ENCODE assay signal across 20 cellular contexts in genomic region chr11:61666684-61667297, GRCh38. TPM values are rescaled to one million over a fixed set of nuclear protein-coding genes. Genes with fewer than 3 reads are reported as not detected.
"Had no signal": no experiment of that assay in that cellular context is flagged by ENCODE, and none has a peak within 500 bp of the region (broad histone marks: within the 10 kb centered on the region; RNA-seq: fewer than 3 reads in every experiment).

No MANE protein-coding gene starts in this region.

- H3K9me3 Mint-ChIP-seq: activated B cell treated with CpG ODN at 0.5 μM for 24 hours; activated naive CD4-positive, alpha-beta T cell treated with anti-CD3 and anti-CD28 coated beads, Interleukin-2, amount 50 U/mL, for 24 hours; stimulated activated effector memory CD8-positive, alpha-beta T cell treated with anti-CD3 and anti-CD28 coated beads, Interleukin-12 subunit alpha, Interleukin-12 subunit beta, amount 100 ng/mL, for 72 hours had no signal

- H3K36me3 Mint-ChIP-seq: activated naive CD4-positive, alpha-beta T cell treated with anti-CD3 and anti-CD28 coated beads, Interleukin-2, amount 50 U/mL, for 24 hours; stimulated activated effector memory CD8-positive, alpha-beta T cell treated with anti-CD3 and anti-CD28 coated beads, Interleukin-12 subunit alpha, Interleukin-12 subunit beta, amount 100 ng/mL, for 72 hours had no signal

- H3K4me1 ChIP-seq: adrenal gland, left lung, sigmoid colon had no signal

- H3K9me3 ChIP-seq: adrenal gland, left lung, sigmoid colon had no signal

- H3K36me3 ChIP-seq: adrenal gland, left lung, sigmoid colon had no signal

- H3K4me3 Mint-ChIP-seq: activated B cell treated with CpG ODN at 0.5 μM for 24 hours; activated CD8-positive, alpha-beta T cell treated with anti-CD3 and anti-CD28 coated beads, Interleukin-2, amount 10 ng/mL, durations not matched to agents 7 days and 5 days; activated naive CD4-positive, alpha-beta T cell treated with anti-CD3 and anti-CD28 coated beads, Interleukin-2, amount 50 U/mL, for 24 hours; memory B cell; stimulated activated effector memory CD8-positive, alpha-beta T cell treated with anti-CD3 and anti-CD28 coated beads, Interleukin-12 subunit alpha, Interleukin-12 subunit beta, amount 100 ng/mL, for 72 hours had no signal

- ATAC-seq: activated CD8-positive, alpha-beta T cell treated with anti-CD3 and anti-CD28 coated beads, Interleukin-2, amount 10 ng/mL, durations not matched to agents 7 days and 5 days; left lung; stimulated activated effector memory CD8-positive, alpha-beta T cell treated with anti-CD3 and anti-CD28 coated beads, Interleukin-12 subunit alpha, Interleukin-12 subunit beta, amount 100 ng/mL, for 72 hours had no signal

- H3K27ac Mint-ChIP-seq: activated B cell treated with CpG ODN at 0.5 μM for 24 hours; activated CD8-positive, alpha-beta T cell treated with anti-CD3 and anti-CD28 coated beads, Interleukin-2, amount 10 ng/mL, durations not matched to agents 7 days and 5 days; activated naive CD4-positive, alpha-beta T cell treated with anti-CD3 and anti-CD28 coated beads, Interleukin-2, amount 50 U/mL, for 24 hours; memory B cell; stimulated activated effector memory CD8-positive, alpha-beta T cell treated with anti-CD3 and anti-CD28 coated beads, Interleukin-12 subunit alpha, Interleukin-12 subunit beta, amount 100 ng/mL, for 72 hours had no signal

- H3K4me1 Mint-ChIP-seq: activated B cell treated with CpG ODN at 0.5 μM for 24 hours; activated naive CD4-positive, alpha-beta T cell treated with anti-CD3 and anti-CD28 coated beads, Interleukin-2, amount 50 U/mL, for 24 hours; memory B cell; stimulated activated effector memory CD8-positive, alpha-beta T cell treated with anti-CD3 and anti-CD28 coated beads, Interleukin-12 subunit alpha, Interleukin-12 subunit beta, amount 100 ng/mL, for 72 hours had no signal

- FAIRE-seq: colon, endometrium, TTC549 had no signal

- H3K27me3 ChIP-seq: adrenal gland, left lung, sigmoid colon had no signal

- DNase-seq: activated B cell treated with CpG ODN at 0.5 μM for 24 hours; activated CD4-positive, alpha-beta T cell treated with anti-CD3 and anti-CD28 coated beads for 48 hours; activated CD8-positive, alpha-beta memory T cell treated with anti-CD3 and anti-CD28 coated beads, Interleukin-2, amount 50 U/mL, for 4 hours; activated CD8-positive, alpha-beta T cell treated with anti-CD3 and anti-CD28 coated beads, Interleukin-2, amount 10 ng/mL, durations not matched to agents 7 days and 5 days; activated effector memory CD4-positive, alpha-beta T cell treated with anti-CD3 and anti-CD28 coated beads, Interleukin-2, amount 50 U/mL, for 16 hours; activated T-cell treated with anti-CD3 and anti-CD28 coated beads, Interleukin-2, amount 50 U/mL, for 48 hours; caudate nucleus; islet precursor cell; left lung; sigmoid colon; stimulated activated CD4-positive, alpha-beta T cell treated with anti-CD3 and anti-CD28 coated beads, Interleukin-12 subunit alpha, Interleukin-12 subunit beta, amount 100 ng/mL, for 4 hours; stimulated activated CD4-positive, alpha-beta T cell treated with anti-CD3 and anti-CD28 coated beads, Interleukin-2, amount 100 ng/mL, for 24 hours; T-helper 2 cell had no signal

- H3K27ac ChIP-seq: adrenal gland, left lung, sigmoid colon had no signal

- H3K4me3 ChIP-seq: adrenal gland, left lung, sigmoid colon had no signal

RNA-seq across cellular contexts. Expression of gene DAGLA, which starts 13.4 kb away (rescaled TPM):
- total RNA-seq: activated B cell treated with CpG ODN at 0.5 μM for 24 hours had no signal
